Comparison of ENCODE assay signal across 41 cellular contexts in genomic region chr19:55980415-55980814, GRCh38. TPM values are rescaled to one million over a fixed set of nuclear protein-coding genes. Genes with fewer than 3 reads are reported as not detected.
"Had no signal": no experiment of that assay in that cellular context is flagged by ENCODE, and none has a peak within 500 bp of the region (broad histone marks: within the 10 kb centered on the region; RNA-seq: fewer than 3 reads in every experiment).

No MANE protein-coding gene starts in this region.

- H3K36me3 Mint-ChIP-seq: activated naive CD4-positive, alpha-beta T cell treated with anti-CD3 and anti-CD28 coated beads, Interleukin-2, amount 10 ng/mL, durations not matched to agents 7 days and 5 days; activated naive CD4-positive, alpha-beta T cell treated with anti-CD3 and anti-CD28 coated beads, Interleukin-2, amount 50 U/mL, for 24 hours; activated naive CD8-positive, alpha-beta T cell treated with anti-CD3 and anti-CD28 coated beads for 36 hours; activated naive CD8-positive, alpha-beta T cell treated with anti-CD3 and anti-CD28 coated beads, Interleukin-2, amount 10 ng/mL, durations not matched to agents 7 days and 5 days; brain had no signal

- H3K4me3 Mint-ChIP-seq: activated naive CD4-positive, alpha-beta T cell treated with anti-CD3 and anti-CD28 coated beads for 36 hours; activated naive CD4-positive, alpha-beta T cell treated with anti-CD3 and anti-CD28 coated beads, Interleukin-2, amount 10 ng/mL, durations not matched to agents 7 days and 5 days; activated naive CD4-positive, alpha-beta T cell treated with anti-CD3 and anti-CD28 coated beads, Interleukin-2, amount 50 U/mL, for 24 hours; activated naive CD8-positive, alpha-beta T cell; activated naive CD8-positive, alpha-beta T cell treated with anti-CD3 and anti-CD28 coated beads for 36 hours; activated naive CD8-positive, alpha-beta T cell treated with anti-CD3 and anti-CD28 coated beads, Interleukin-2, amount 10 ng/mL, durations not matched to agents 7 days and 5 days; activated naive CD8-positive, alpha-beta T cell treated with anti-CD3 and anti-CD28 coated beads, Interleukin-2, amount 50 U/mL, for 24 hours; activated T-cell treated with anti-CD3 and anti-CD28 coated beads, Interleukin-2, amount 50 U/mL, for 24 hours; activated T-cell treated with anti-CD3 and anti-CD28 coated beads, Interleukin-2, amount 50 U/mL, for 4 hours; activated T-cell treated with anti-CD3 and anti-CD28 coated beads, Interleukin-2, amount 50 U/mL, for 72 hours; activated T-helper 1 cell treated with anti-CD3 and anti-CD28 coated beads, Interleukin-12 subunit alpha, Interleukin-12 subunit beta, Interleukin-2, Interleukin-4 antibody, amounts not matched to agents 30 ng/mL and 10 ng/mL and 1 ng/mL, durations not matched to agents 14 hours and 24 hours and 36 hours; activated T-helper 17 cell treated with anti-CD3 and anti-CD28 coated beads, Interleukin-2, amount 50 U/mL, for 72 hours; brain; central memory CD8-positive, alpha-beta T cell had no signal

- ATAC-seq: activated naive CD4-positive, alpha-beta T cell treated with anti-CD3 and anti-CD28 coated beads, Interleukin-2, amount 50 U/mL, for 72 hours; activated naive CD8-positive, alpha-beta T cell treated with anti-CD3 and anti-CD28 coated beads, Interleukin-2, amount 50 U/mL, for 24 hours; activated T-cell treated with anti-CD3 and anti-CD28 coated beads, Interleukin-2, amount 50 U/mL, for 4 hours; activated T-cell treated with anti-CD3 and anti-CD28 coated beads, Interleukin-2, amount 50 U/mL, for 72 hours; activated T-helper 17 cell treated with anti-CD3 and anti-CD28 coated beads, Interleukin-2, amount 50 U/mL, for 72 hours; body of pancreas had no signal

- H3K27ac Mint-ChIP-seq: activated naive CD4-positive, alpha-beta T cell treated with anti-CD3 and anti-CD28 coated beads for 36 hours; activated naive CD4-positive, alpha-beta T cell treated with anti-CD3 and anti-CD28 coated beads, Interleukin-2, amount 10 ng/mL, durations not matched to agents 7 days and 5 days; activated naive CD4-positive, alpha-beta T cell treated with anti-CD3 and anti-CD28 coated beads, Interleukin-2, amount 50 U/mL, for 24 hours; activated naive CD4-positive, alpha-beta T cell treated with anti-CD3 and anti-CD28 coated beads, Interleukin-2, amount 50 U/mL, for 72 hours; activated naive CD8-positive, alpha-beta T cell; activated naive CD8-positive, alpha-beta T cell treated with anti-CD3 and anti-CD28 coated beads for 36 hours; activated naive CD8-positive, alpha-beta T cell treated with anti-CD3 and anti-CD28 coated beads, Interleukin-2, amount 10 ng/mL, durations not matched to agents 7 days and 5 days; activated naive CD8-positive, alpha-beta T cell treated with anti-CD3 and anti-CD28 coated beads, Interleukin-2, amount 50 U/mL, for 24 hours; activated T-cell treated with anti-CD3 and anti-CD28 coated beads, Interleukin-2, amount 50 U/mL, for 24 hours; activated T-cell treated with anti-CD3 and anti-CD28 coated beads, Interleukin-2, amount 50 U/mL, for 72 hours; activated T-helper 1 cell treated with anti-CD3 and anti-CD28 coated beads, Interleukin-12 subunit alpha, Interleukin-12 subunit beta, Interleukin-2, Interleukin-4 antibody, amounts not matched to agents 30 ng/mL and 10 ng/mL and 1 ng/mL, durations not matched to agents 14 hours and 24 hours and 36 hours; activated T-helper 17 cell treated with anti-CD3 and anti-CD28 coated beads, Interleukin-2, amount 50 U/mL, for 72 hours; activated T-helper 2 cell treated with anti-CD3 and anti-CD28 coated beads, Interferon-gamma antibody, Interleukin-2, Interleukin-4, amounts not matched to agents 10 μg/mL and 5 μg/mL and 100 μg/mL, durations not matched to agents 14 hours and 24 hours and 36 hours; brain had no signal

- H3K9me3 Mint-ChIP-seq: central memory CD8-positive, alpha-beta T cell had no signal

- H3K27me3 Mint-ChIP-seq: activated naive CD4-positive, alpha-beta T cell treated with anti-CD3 and anti-CD28 coated beads, Interleukin-2, amount 10 ng/mL, durations not matched to agents 7 days and 5 days; activated naive CD4-positive, alpha-beta T cell treated with anti-CD3 and anti-CD28 coated beads, Interleukin-2, amount 50 U/mL, for 24 hours; activated naive CD8-positive, alpha-beta T cell treated with anti-CD3 and anti-CD28 coated beads, Interleukin-2, amount 10 ng/mL, durations not matched to agents 7 days and 5 days; activated T-cell treated with anti-CD3 and anti-CD28 coated beads, Interleukin-2, amount 50 U/mL, for 24 hours; brain had no signal

- DNase-seq: activated effector memory CD4-positive, alpha-beta T cell treated with anti-CD3 and anti-CD28 coated beads, Interleukin-2, amount 50 U/mL, for 16 hours; activated effector memory CD4-positive, alpha-beta T cell treated with Interleukin-2 at 50 U/mL for 16 hours; activated gamma-delta T cell; activated gamma-delta T cell treated with Interleukin-2 at 50 U/mL for 16 hours; activated naive CD4-positive, alpha-beta T cell; activated naive CD4-positive, alpha-beta T cell treated with anti-CD3 and anti-CD28 coated beads for 36 hours; activated naive CD4-positive, alpha-beta T cell treated with anti-CD3 and anti-CD28 coated beads, Interleukin-2, amount 10 ng/mL, durations not matched to agents 7 days and 5 days; activated naive CD4-positive, alpha-beta T cell treated with anti-CD3 and anti-CD28 coated beads, Interleukin-2, amount 50 U/mL, for 16 hours; activated naive CD4-positive, alpha-beta T cell treated with Interleukin-2 at 50 U/mL for 16 hours; activated naive CD8-positive, alpha-beta T cell treated with anti-CD3 and anti-CD28 coated beads for 36 hours; activated naive CD8-positive, alpha-beta T cell treated with anti-CD3 and anti-CD28 coated beads, Interleukin-2, amount 10 ng/mL, durations not matched to agents 7 days and 5 days; activated naive CD8-positive, alpha-beta T cell treated with anti-CD3 and anti-CD28 coated beads, Interleukin-2, amount 50 U/mL, for 24 hours; activated T-cell treated with anti-CD3 and anti-CD28 coated beads, Interleukin-2, amount 50 U/mL, for 1 hour; activated T-cell treated with anti-CD3 and anti-CD28 coated beads, Interleukin-2, amount 50 U/mL, for 24 hours; activated T-cell treated with anti-CD3 and anti-CD28 coated beads, Interleukin-2, amount 50 U/mL, for 4 hours; activated T-cell treated with anti-CD3 and anti-CD28 coated beads, Interleukin-2, amount 50 U/mL, for 48 hours; activated T-cell treated with anti-CD3 and anti-CD28 coated beads, Interleukin-2, amount 50 U/mL, for 72 hours; adrenal gland; amniotic stem cell; amygdala; anterior cingulate cortex; aorta; body of pancreas; brain microvascular endothelial cell; caudate nucleus; central memory CD4-positive, alpha-beta T cell; cerebellar nuclear complex had no signal

- H3K4me1 Mint-ChIP-seq: activated naive CD4-positive, alpha-beta T cell treated with anti-CD3 and anti-CD28 coated beads, Interleukin-2, amount 10 ng/mL, durations not matched to agents 7 days and 5 days; activated naive CD4-positive, alpha-beta T cell treated with anti-CD3 and anti-CD28 coated beads, Interleukin-2, amount 50 U/mL, for 24 hours; activated naive CD8-positive, alpha-beta T cell treated with anti-CD3 and anti-CD28 coated beads for 36 hours; activated naive CD8-positive, alpha-beta T cell treated with anti-CD3 and anti-CD28 coated beads, Interleukin-2, amount 10 ng/mL, durations not matched to agents 7 days and 5 days; activated naive CD8-positive, alpha-beta T cell treated with anti-CD3 and anti-CD28 coated beads, Interleukin-2, amount 50 U/mL, for 24 hours; activated T-helper 17 cell treated with anti-CD3 and anti-CD28 coated beads, Interleukin-2, amount 50 U/mL, for 72 hours; brain; central memory CD8-positive, alpha-beta T cell had no signal

RNA-seq across cellular contexts. Expression of gene NLRP5, which starts 6.2 kb away (rescaled TPM):
- total RNA-seq: activated naive CD4-positive, alpha-beta T cell treated with anti-CD3 and anti-CD28 coated beads for 36 hours; activated naive CD4-positive, alpha-beta T cell treated with anti-CD3 and anti-CD28 coated beads, Interleukin-2, amount 50 U/mL, for 72 hours; activated naive CD8-positive, alpha-beta T cell treated with anti-CD3 and anti-CD28 coated beads for 36 hours; activated naive CD8-positive, alpha-beta T cell treated with anti-CD3 and anti-CD28 coated beads, Interleukin-2, amount 10 ng/mL, durations not matched to agents 7 days and 5 days; activated T-cell treated with anti-CD3 and anti-CD28 coated beads, Interleukin-2, amount 50 U/mL, for 4 hours; activated T-cell treated with anti-CD3 and anti-CD28 coated beads, Interleukin-2, amount 50 U/mL, for 72 hours; activated T-helper 1 cell treated with anti-CD3 and anti-CD28 coated beads, Interleukin-12 subunit alpha, Interleukin-12 subunit beta, Interleukin-2, Interleukin-4 antibody, amounts not matched to agents 30 ng/mL and 10 ng/mL and 1 ng/mL, durations not matched to agents 14 hours and 24 hours and 36 hours; activated T-helper 17 cell treated with anti-CD3 and anti-CD28 coated beads, Interleukin-2, amount 50 U/mL, for 72 hours; activated T-helper 2 cell treated with anti-CD3 and anti-CD28 coated beads, Interferon-gamma antibody, Interleukin-2, Interleukin-4, amounts not matched to agents 10 μg/mL and 5 μg/mL and 100 μg/mL, durations not matched to agents 14 hours and 24 hours and 36 hours; adrenal gland; aorta; ascending aorta; astrocyte; body of pancreas; bronchial epithelial cell; cardiac muscle cell; cardiac septum; cerebellum had no signal

RNA-seq across cellular contexts. Expression of gene NLRP8, which starts 32.8 kb away (rescaled TPM):
- total RNA-seq: activated naive CD4-positive, alpha-beta T cell treated with anti-CD3 and anti-CD28 coated beads for 36 hours; activated naive CD4-positive, alpha-beta T cell treated with anti-CD3 and anti-CD28 coated beads, Interleukin-2, amount 50 U/mL, for 72 hours; activated naive CD8-positive, alpha-beta T cell treated with anti-CD3 and anti-CD28 coated beads for 36 hours; activated naive CD8-positive, alpha-beta T cell treated with anti-CD3 and anti-CD28 coated beads, Interleukin-2, amount 10 ng/mL, durations not matched to agents 7 days and 5 days; activated T-cell treated with anti-CD3 and anti-CD28 coated beads, Interleukin-2, amount 50 U/mL, for 4 hours; activated T-cell treated with anti-CD3 and anti-CD28 coated beads, Interleukin-2, amount 50 U/mL, for 72 hours; activated T-helper 1 cell treated with anti-CD3 and anti-CD28 coated beads, Interleukin-12 subunit alpha, Interleukin-12 subunit beta, Interleukin-2, Interleukin-4 antibody, amounts not matched to agents 30 ng/mL and 10 ng/mL and 1 ng/mL, durations not matched to agents 14 hours and 24 hours and 36 hours; activated T-helper 17 cell treated with anti-CD3 and anti-CD28 coated beads, Interleukin-2, amount 50 U/mL, for 72 hours; activated T-helper 2 cell treated with anti-CD3 and anti-CD28 coated beads, Interferon-gamma antibody, Interleukin-2, Interleukin-4, amounts not matched to agents 10 μg/mL and 5 μg/mL and 100 μg/mL, durations not matched to agents 14 hours and 24 hours and 36 hours; adrenal gland; aorta; ascending aorta; astrocyte; body of pancreas; bronchial epithelial cell; cardiac muscle cell; cardiac septum; cerebellum had no signal

RNA-seq across cellular contexts. Expression of gene NLRP13, which starts 48.3 kb away (rescaled TPM):
- total RNA-seq: activated naive CD4-positive, alpha-beta T cell treated with anti-CD3 and anti-CD28 coated beads for 36 hours; activated naive CD4-positive, alpha-beta T cell treated with anti-CD3 and anti-CD28 coated beads, Interleukin-2, amount 50 U/mL, for 72 hours; activated naive CD8-positive, alpha-beta T cell treated with anti-CD3 and anti-CD28 coated beads for 36 hours; activated naive CD8-positive, alpha-beta T cell treated with anti-CD3 and anti-CD28 coated beads, Interleukin-2, amount 10 ng/mL, durations not matched to agents 7 days and 5 days; activated T-cell treated with anti-CD3 and anti-CD28 coated beads, Interleukin-2, amount 50 U/mL, for 4 hours; activated T-cell treated with anti-CD3 and anti-CD28 coated beads, Interleukin-2, amount 50 U/mL, for 72 hours; activated T-helper 1 cell treated with anti-CD3 and anti-CD28 coated beads, Interleukin-12 subunit alpha, Interleukin-12 subunit beta, Interleukin-2, Interleukin-4 antibody, amounts not matched to agents 30 ng/mL and 10 ng/mL and 1 ng/mL, durations not matched to agents 14 hours and 24 hours and 36 hours; activated T-helper 17 cell treated with anti-CD3 and anti-CD28 coated beads, Interleukin-2, amount 50 U/mL, for 72 hours; activated T-helper 2 cell treated with anti-CD3 and anti-CD28 coated beads, Interferon-gamma antibody, Interleukin-2, Interleukin-4, amounts not matched to agents 10 μg/mL and 5 μg/mL and 100 μg/mL, durations not matched to agents 14 hours and 24 hours and 36 hours; adrenal gland; aorta; ascending aorta; astrocyte; body of pancreas; bronchial epithelial cell; cardiac muscle cell; cardiac septum; cerebellum had no signal
